Comparison of ENCODE assay signal across 13 cellular contexts in genomic region chr19:40519352-40520322, GRCh38. TPM values are rescaled to one million over a fixed set of nuclear protein-coding genes. Genes with fewer than 3 reads are reported as not detected.
DNase-seq lines count a peak whose midpoint lies in the region; ATAC-seq and TF ChIP-seq lines count a peak whose summit lies in the region.
"Had no signal": no experiment of that assay in that cellular context is flagged by ENCODE, and none has a peak within 500 bp of the region (broad histone marks: within the 10 kb centered on the region; RNA-seq: fewer than 3 reads in every experiment).

No MANE protein-coding gene starts in this region.

- no peaks in the 10 kb centered on the region for H3K9me3 ChIP-seq in left ventricle myocardium inferior (replicated peaks)
- H3K9me3 ChIP-seq: thoracic aorta had no signal

- no peaks in the 10 kb centered on the region for H3K9me3 Mint-ChIP-seq in stimulated activated naive CD8-positive, alpha-beta T cell treated with anti-CD3 and anti-CD28 coated beads, Interleukin-15, amount 100 ng/mL, for 72 hours
- H3K9me3 Mint-ChIP-seq: central memory CD8-positive, alpha-beta T cell had no signal

- DNase-seq in activated T-cell treated with anti-CD3 and anti-CD28 coated beads for 48 hours (ENCODE audit: low read depth), result peak; percentile 23
- no peak for DNase-seq in activated T-cell treated with anti-CD3 and anti-CD28 coated beads, Interleukin-2, amount 50 U/mL, for 1 hour
- peak; percentile 89 for DNase-seq in RPMI8226
- DNase-seq in left ventricle myocardium inferior, result no peak
- DNase-seq in stimulated activated naive CD8-positive, alpha-beta T cell treated with anti-CD3 and anti-CD28 coated beads, Interleukin-15, amount 100 ng/mL, for 72 hours, result peak; percentile 26
- DNase-seq in NCI-H2227 (lab: John Stamatoyannopoulos, UW; ENCODE audit: unreplicated experiment), result no peak
- no peak for DNase-seq in NCI-H2107 treated with DMSO at 0.1 percent for 48 hours (lab: John Stamatoyannopoulos, UW; ENCODE audit: unreplicated experiment)
- no peak for DNase-seq in HT-29 (ENCODE audit: low spot score)
- DNase-seq: C1 segment of cervical spinal cord had no signal

- peak overlapping the region; percentile 14 for H3K4me3 ChIP-seq in left ventricle myocardium inferior
- H3K4me3 ChIP-seq: skin epidermis, thoracic aorta had no signal

- intact Hi-C loops in left ventricle myocardium inferior (cut with micrococcal nuclease), result no loop called here

- TF ChIP-seq CTCF in left ventricle myocardium inferior (IDR thresholded peaks at IDR 0.05; ENCODE audit: borderline replicate concordance), result no peak

- peaks cover 59% of the 10 kb centered on the region for H3K27me3 ChIP-seq in left ventricle myocardium inferior (ENCODE audit: low read depth)

- peaks cover 5% of the 10 kb centered on the region for H3K4me1 Mint-ChIP-seq in stimulated activated naive CD8-positive, alpha-beta T cell treated with anti-CD3 and anti-CD28 coated beads, Interleukin-15, amount 100 ng/mL, for 72 hours
- H3K4me1 Mint-ChIP-seq: central memory CD8-positive, alpha-beta T cell had no signal

- H3K4me3 Mint-ChIP-seq in stimulated activated naive CD8-positive, alpha-beta T cell treated with anti-CD3 and anti-CD28 coated beads, Interleukin-15, amount 100 ng/mL, for 72 hours, result peak overlapping the region in 1 of 2 donors; percentile 38
- H3K4me3 Mint-ChIP-seq: central memory CD8-positive, alpha-beta T cell had no signal

- peaks cover 7% of the 10 kb centered on the region for H3K4me1 ChIP-seq in left ventricle myocardium inferior

- H3K27ac Mint-ChIP-seq in stimulated activated naive CD8-positive, alpha-beta T cell treated with anti-CD3 and anti-CD28 coated beads, Interleukin-15, amount 100 ng/mL, for 72 hours, result no peak overlapping the region

- no peaks in the 10 kb centered on the region for H3K36me3 ChIP-seq in left ventricle myocardium inferior
- H3K36me3 ChIP-seq: thoracic aorta had no signal

- ATAC-seq in stimulated activated naive CD8-positive, alpha-beta T cell treated with anti-CD3 and anti-CD28 coated beads, Interleukin-15, amount 100 ng/mL, for 72 hours, result peak; percentile 73

- peaks cover 53% of the 10 kb centered on the region for H3K27me3 Mint-ChIP-seq in stimulated activated naive CD8-positive, alpha-beta T cell treated with anti-CD3 and anti-CD28 coated beads, Interleukin-15, amount 100 ng/mL, for 72 hours

- H3K27ac ChIP-seq in left ventricle myocardium inferior (replicated peaks), result no peak overlapping the region
- H3K27ac ChIP-seq: skin epidermis, thoracic aorta, VCaP had no signal

RNA-seq across cellular contexts. Expression of gene SPTBN4, which starts 52.8 kb away (rescaled TPM):
- total RNA-seq in left ventricle myocardium inferior, result 6.1 TPM
- 0.23 and 1.3 TPM in 2 replicates for total RNA-seq in HT-29 (2014; rRNA removed; shearing (Covaris generic))

RNA-seq across cellular contexts. Expression of gene BLVRB, which starts 54.1 kb away (rescaled TPM):
- total RNA-seq in left ventricle myocardium inferior, result 91.3 TPM
- total RNA-seq in HT-29 (2014; rRNA removed; shearing (Covaris generic)), result 201 and 206 TPM in 2 replicates

RNA-seq across cellular contexts. Expression of gene SHKBP1, which starts 57.0 kb away (rescaled TPM):
- total RNA-seq in left ventricle myocardium inferior, result 14.8 TPM
- 128 and 142 TPM in 2 replicates for total RNA-seq in HT-29 (2014; rRNA removed; shearing (Covaris generic))

Comparison
In these comparisons a context has a peak if more than half of its experiments do, and no peak if none do; other contexts are left out.
1. DNase-seq: peak in activated T-cell treated with anti-CD3 and anti-CD28 coated beads for 48 hours (single experiment), RPMI8226 (single experiment) and stimulated activated naive CD8-positive, alpha-beta T cell treated with anti-CD3 and anti-CD28 coated beads, Interleukin-15, amount 100 ng/mL, for 72 hours (2 of 2); none in activated T-cell treated with anti-CD3 and anti-CD28 coated beads, Interleukin-2, amount 50 U/mL, for 1 hour (single experiment), left ventricle myocardium inferior (single experiment), NCI-H2227 (single experiment), NCI-H2107 treated with DMSO at 0.1 percent for 48 hours (single experiment) and HT-29 (single experiment).